ENCODE assay signal across 1 cellular context in the genomic region with DNA sequence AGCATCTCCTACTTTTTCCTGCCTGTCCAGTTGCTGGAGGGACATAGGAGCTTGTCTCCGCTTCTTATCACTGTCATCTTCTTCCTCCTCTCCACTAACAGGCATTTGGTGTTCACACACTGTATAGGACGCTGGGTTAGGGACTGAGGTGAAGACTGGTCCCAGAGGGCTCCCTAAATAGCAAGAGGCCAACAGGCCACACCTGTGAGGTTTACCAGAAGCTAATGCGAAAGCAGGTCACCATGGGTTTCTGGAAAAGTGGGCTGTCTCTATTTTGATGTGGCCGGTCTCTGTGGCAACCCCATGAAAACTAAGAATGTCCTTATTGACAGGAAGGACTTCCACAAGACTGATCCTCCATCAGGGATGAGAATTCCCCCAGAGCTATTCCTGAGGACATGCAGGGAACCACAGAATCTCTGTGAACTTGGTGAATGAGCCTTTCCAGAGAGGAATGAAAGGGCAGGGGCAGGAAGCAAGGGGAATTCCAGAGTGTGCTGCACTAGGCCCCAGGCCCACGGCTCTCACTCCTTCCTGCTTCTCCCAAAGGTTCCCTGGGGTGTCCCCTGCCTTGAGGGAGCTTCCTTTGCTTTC.
TF ChIP-seq lines count a peak whose summit lies in the region.

No MANE protein-coding gene starts in this region.

TF ChIP-seq in GM23338, 12 proteins besides CTCF, POLR2A, EP300 and RAD21 (continued from another document):
- no peak for TF ChIP-seq ZNF462 (CRISPR knock-in tag; IDR thresholded peaks at IDR 0.05)
- no peak for TF ChIP-seq STAT1 (IDR thresholded peaks at IDR 0.05; ENCODE audit: unreplicated experiment)
